Comparison of ENCODE assay signal across 8 cellular contexts in genomic region chr9:68999393-69000105, GRCh38. TPM values are rescaled to one million over a fixed set of nuclear protein-coding genes. Genes with fewer than 3 reads are reported as not detected.
A peak's percentile ranks its signal among the peaks of the same experiment; 100 is the strongest.
DNase-seq lines count a peak whose midpoint lies in the region; ATAC-seq lines count a peak whose summit lies in the region.

No MANE protein-coding gene starts in this region.

- peaks cover 6 to 19% (median 11%) of the 10 kb centered on the region in 4 donors for H3K4me1 Mint-ChIP-seq in CD4-positive, alpha-beta memory T cell
- peaks cover 16% of the 10 kb centered on the region for H3K4me1 Mint-ChIP-seq in activated CD8-positive, alpha-beta T cell treated with anti-CD3 and anti-CD28 coated beads, Interleukin-2, amount 10 ng/mL, durations not matched to agents 7 days and 5 days (ENCODE audit: low read depth)
- peaks cover 0 to 3% of the 10 kb centered on the region in 2 donors for H3K4me1 Mint-ChIP-seq in effector memory CD8-positive, alpha-beta T cell (ENCODE audit: low read depth in 2 of 2)

- H3K4me3 ChIP-seq in CD4-positive, alpha-beta memory T cell (ENCODE audit: low read length in 2 of 2): no peak overlapping the region
- no peak overlapping the region for H3K4me3 ChIP-seq in mesendoderm (ENCODE audit: low read length)

- H3K23ac ChIP-seq in mesendoderm (ENCODE audit: low read length): no peak overlapping the region

- no peak overlapping the region for H2BK5ac ChIP-seq in mesendoderm (ENCODE audit: low read length)

- no peak overlapping the region for H2AK5ac ChIP-seq in mesendoderm (ENCODE audit: low read length)

- peaks cover 0 to 2% of the 10 kb centered on the region in 2 donors for H3K27me3 Mint-ChIP-seq in CD4-positive, alpha-beta memory T cell
- peaks cover 9% of the 10 kb centered on the region for H3K27me3 Mint-ChIP-seq in activated CD8-positive, alpha-beta T cell treated with anti-CD3 and anti-CD28 coated beads, Interleukin-2, amount 10 ng/mL, durations not matched to agents 7 days and 5 days (ENCODE audit: low read depth)
- peaks cover 17 to 36% of the 10 kb centered on the region in 2 donors for H3K27me3 Mint-ChIP-seq in effector memory CD8-positive, alpha-beta T cell

- CTCF ChIA-PET in CD4-positive, alpha-beta memory T cell (lab: Charles Lee; ENCODE audit: partially characterized antibody): interaction anchor here (0.6 to 2.9 kb wide), 39 partner anchors 10 to 417 kb away, joined by 3 to 60 read pairs (median 4); partner anchors contain the start of genes FXN and PRKACG
- CTCF ChIA-PET in activated CD8-positive, alpha-beta T cell treated with anti-CD3 and anti-CD28 coated beads, Interleukin-2, amount 10 ng/mL, durations not matched to agents 7 days and 5 days (lab: Charles Lee): interaction anchor here (0.7 to 2.1 kb wide), 33 partner anchors 8 to 466 kb away, joined by 3 to 13 read pairs (median 4); partner anchors contain the start of gene FXN

- no peak overlapping the region for H2BK15ac ChIP-seq in mesendoderm (replicated peaks; ENCODE audit: low read depth)

- H3K36me3 Mint-ChIP-seq in CD4-positive, alpha-beta memory T cell: no peaks in the 10 kb centered on the region
- no peaks in the 10 kb centered on the region for H3K36me3 Mint-ChIP-seq in activated CD8-positive, alpha-beta T cell treated with anti-CD3 and anti-CD28 coated beads, Interleukin-2, amount 10 ng/mL, durations not matched to agents 7 days and 5 days (ENCODE audit: low read depth)
- H3K36me3 Mint-ChIP-seq in effector memory CD8-positive, alpha-beta T cell (ENCODE audit: insufficient read depth): no peaks in the 10 kb centered on the region

- no CpG with 5 or more reads among the region's 10 CpGs for WGBS in mesendoderm (ENCODE audit: extremely low coverage, insufficient coverage, low lambda C conversion rate)

- no peaks in the 10 kb centered on the region for H3K79me1 ChIP-seq in mesendoderm (ENCODE audit: low read length)

- peak overlapping the region; percentile 49 for H3K4ac ChIP-seq in mesendoderm (ENCODE audit: low read depth, low read length)

- no peak overlapping the region for H2BK120ac ChIP-seq in mesendoderm (ENCODE audit: low read depth, low read length)

- intact Hi-C loops in CD4-positive, alpha-beta memory T cell (cut with micrococcal nuclease): loop anchor here (1.0 to 2.0 kb wide), 4 partner anchors 28 to 415 kb away; no protein-coding TSS in a partner anchor

- no peaks in the 10 kb centered on the region for H3K79me2 ChIP-seq in mesendoderm (ENCODE audit: control insufficient read depth, insufficient read depth, low read length)

- no peak overlapping the region for H3K18ac ChIP-seq in mesendoderm (ENCODE audit: low read length)

- peak overlapping the region in 1 of 8 donors; percentile 18 for H3K4me3 Mint-ChIP-seq in CD4-positive, alpha-beta memory T cell
- H3K4me3 Mint-ChIP-seq in activated CD8-positive, alpha-beta T cell treated with anti-CD3 and anti-CD28 coated beads, Interleukin-2, amount 10 ng/mL, durations not matched to agents 7 days and 5 days: no peak overlapping the region
- H3K4me3 Mint-ChIP-seq in effector memory CD8-positive, alpha-beta T cell: no peak overlapping the region

- no peaks in the 10 kb centered on the region for H3K9me3 Mint-ChIP-seq in CD4-positive, alpha-beta memory T cell
- no peaks in the 10 kb centered on the region for H3K9me3 Mint-ChIP-seq in activated CD8-positive, alpha-beta T cell treated with anti-CD3 and anti-CD28 coated beads, Interleukin-2, amount 10 ng/mL, durations not matched to agents 7 days and 5 days (ENCODE audit: insufficient read depth)
- no peaks in the 10 kb centered on the region for H3K9me3 Mint-ChIP-seq in effector memory CD8-positive, alpha-beta T cell

- POLR2A ChIA-PET in CD4-positive, alpha-beta memory T cell (lab: Charles Lee; ENCODE audit: partially characterized antibody): interaction anchor here (0.5 to 2.0 kb wide), 4 partner anchors 20 to 418 kb away, joined by 3 to 8 read pairs (median 4); partner anchors contain the start of gene FXN
- POLR2A ChIA-PET in activated CD8-positive, alpha-beta T cell treated with anti-CD3 and anti-CD28 coated beads, Interleukin-2, amount 10 ng/mL, durations not matched to agents 7 days and 5 days (lab: Charles Lee): interaction anchor here (0.8 to 1.1 kb wide), 2 partner anchors 35 to 220 kb away, joined by 3 read pairs; a partner anchor contains a TSS

- H3K27me3 ChIP-seq in CD4-positive, alpha-beta memory T cell (ENCODE audit: insufficient read depth, low read length): no peaks in the 10 kb centered on the region
- no peaks in the 10 kb centered on the region for H3K27me3 ChIP-seq in mesendoderm (ENCODE audit: insufficient read depth, low read length, poor library complexity)

- no peak overlapping the region for H3K4me2 ChIP-seq in mesendoderm (ENCODE audit: low read length)

- no peaks in the 10 kb centered on the region for H3K36me3 ChIP-seq in CD4-positive, alpha-beta memory T cell (ENCODE audit: insufficient read depth, low read length)
- H3K36me3 ChIP-seq in mesendoderm (ENCODE audit: control insufficient read depth, insufficient read depth, low read length): no peaks in the 10 kb centered on the region

- peak overlapping the region; percentile 51 for H3K56ac ChIP-seq in mesendoderm (ENCODE audit: low read length)

- peak; percentile 76 for ATAC-seq in GM19372 (IDR thresholded peaks at IDR 0.05; ENCODE audit: low read depth, unreplicated experiment)
- ATAC-seq in HG03442 (IDR thresholded peaks at IDR 0.05; ENCODE audit: unreplicated experiment): peak; percentile 90
- peak; percentile 95 for ATAC-seq in activated CD8-positive, alpha-beta T cell treated with anti-CD3 and anti-CD28 coated beads, Interleukin-2, amount 10 ng/mL, durations not matched to agents 7 days and 5 days
- ATAC-seq in effector memory CD8-positive, alpha-beta T cell (replicated peaks): peak; percentile 92

- no peak overlapping the region for H3K9ac ChIP-seq in mesendoderm (ENCODE audit: low read length)

- H4K8ac ChIP-seq in mesendoderm (ENCODE audit: low read depth, low read length): no peak overlapping the region

- H4K5ac ChIP-seq in mesendoderm (ENCODE audit: low read length): no peak overlapping the region

- H3K27ac ChIP-seq in CD4-positive, alpha-beta memory T cell (ENCODE audit: low read depth, low read length): no peak overlapping the region
- H3K27ac ChIP-seq in mesendoderm (ENCODE audit: low read depth, low read length): no peak overlapping the region

- peaks cover 4% of the 10 kb centered on the region for H3K4me1 ChIP-seq in CD4-positive, alpha-beta memory T cell (ENCODE audit: insufficient read depth, low read length)
- H3K4me1 ChIP-seq in mesendoderm (ENCODE audit: control insufficient read depth, low read depth, low read length): no peaks in the 10 kb centered on the region

- peak; percentile 67 to 73 (median 71) for DNase-seq in CD4-positive, alpha-beta memory T cell
- DNase-seq in NCI-H774 (lab: John Stamatoyannopoulos, UW) (peak; percentile 67), mesendoderm (peak; percentile 92)
- DNase-seq in activated CD8-positive, alpha-beta T cell treated with anti-CD3 and anti-CD28 coated beads, Interleukin-2, amount 10 ng/mL, durations not matched to agents 7 days and 5 days: peak; percentile 79
- DNase-seq in effector memory CD8-positive, alpha-beta T cell: peak; percentile 50 to 57 (median 50)
- DNase-seq in stimulated activated CD8-positive, alpha-beta memory T cell treated with anti-CD3 and anti-CD28 coated beads, Interleukin-7, amount 100 ng/mL, for 4 hours (ENCODE audit: low read depth in 2 of 2): peak; percentile 20 to 38

- H3K9me3 ChIP-seq in CD4-positive, alpha-beta memory T cell (ENCODE audit: control insufficient read depth in 1 of 2, low read length in 2 of 2): no peaks in the 10 kb centered on the region

- H3K27ac Mint-ChIP-seq in CD4-positive, alpha-beta memory T cell: peak overlapping the region in 1 of 7 donors; percentile 4
- H3K27ac Mint-ChIP-seq in activated CD8-positive, alpha-beta T cell treated with anti-CD3 and anti-CD28 coated beads, Interleukin-2, amount 10 ng/mL, durations not matched to agents 7 days and 5 days: no peak overlapping the region
- no peak overlapping the region for H3K27ac Mint-ChIP-seq in effector memory CD8-positive, alpha-beta T cell

RNA-seq across cellular contexts. Expression of gene PRKACG, which starts 14.4 kb away (rescaled TPM):
- total RNA-seq in CD4-positive, alpha-beta memory T cell: not detected
- not detected for polyA plus RNA-seq in CD4-positive, alpha-beta memory T cell
- not detected for total RNA-seq in activated CD8-positive, alpha-beta T cell treated with anti-CD3 and anti-CD28 coated beads, Interleukin-2, amount 10 ng/mL, durations not matched to agents 7 days and 5 days
- not detected for polyA plus RNA-seq in mesendoderm (2013, experiment 1 of 2)
- polyA plus RNA-seq in mesendoderm (2013, experiment 2 of 2): not detected

RNA-seq across cellular contexts. Expression of gene FXN, which starts 36.0 kb away (rescaled TPM):
- total RNA-seq in CD4-positive, alpha-beta memory T cell: 10 to 100 TPM; 14.6 to 15.9 TPM
- 10 to 100 TPM; 50.5 to 65.6 TPM for polyA plus RNA-seq in CD4-positive, alpha-beta memory T cell
- total RNA-seq in activated CD8-positive, alpha-beta T cell treated with anti-CD3 and anti-CD28 coated beads, Interleukin-2, amount 10 ng/mL, durations not matched to agents 7 days and 5 days: 10 to 100 TPM; 21.7 to 23.2 TPM
- polyA plus RNA-seq in mesendoderm (2013, experiment 1 of 2): 53.1 TPM
- polyA plus RNA-seq in mesendoderm (2013, experiment 2 of 2): 51.0 TPM

Comparison
In these comparisons a context has a peak if more than half of its experiments do, and no peak if none do; other contexts are left out.
1. DNase-seq: peak in every context shown above with its lines; median percentile 92 in mesendoderm; 79 in activated CD8-positive, alpha-beta T cell treated with anti-CD3 and anti-CD28 coated beads, Interleukin-2, amount 10 ng/mL, durations not matched to agents 7 days and 5 days; 71 in CD4-positive, alpha-beta memory T cell; 67 in NCI-H774; 50 in effector memory CD8-positive, alpha-beta T cell; 29 in stimulated activated CD8-positive, alpha-beta memory T cell treated with anti-CD3 and anti-CD28 coated beads, Interleukin-7, amount 100 ng/mL, for 4 hours.